ENCODE assay signal across 1 cellular context in the genomic region with DNA sequence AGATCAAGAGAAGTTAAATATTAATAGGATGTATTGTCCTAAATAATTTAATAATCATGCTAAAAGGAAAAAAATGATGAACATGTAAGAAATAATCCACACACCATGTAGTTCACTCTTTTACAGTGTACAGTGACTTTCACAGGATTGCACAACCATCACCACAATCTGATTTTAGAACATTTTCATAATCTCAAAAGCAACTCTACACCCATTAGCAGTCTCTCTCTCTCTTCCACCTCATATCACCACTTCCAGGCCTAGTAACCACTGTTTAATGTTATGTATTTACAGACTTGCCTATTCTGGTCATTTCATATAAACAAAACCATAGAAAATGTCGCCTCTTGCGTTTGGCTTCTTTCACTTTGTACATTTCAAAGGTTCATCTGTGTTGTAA.
TF ChIP-seq lines count a peak whose summit lies in the region.

No MANE protein-coding gene starts in this region.

TF ChIP-seq in GM12878, 131 proteins besides CTCF, POLR2A, EP300 and RAD21 (continued from another document):
- TF ChIP-seq YY1 (IDR thresholded peaks at IDR 0.05; ENCODE audit: low read depth, low read length) (no peak), RCOR1 (conservative IDR thresholded peaks at IDR 0.05; ENCODE audit: low read depth, low read length) (no peak), NFYA (IDR thresholded peaks at IDR 0.05; ENCODE audit: borderline replicate concordance, low read depth, low read length) (no peak), IKZF2 (IDR thresholded peaks at IDR 0.05) (no peak), TCF3 (IDR thresholded peaks at IDR 0.05; ENCODE audit: borderline replicate concordance, insufficient read depth, low read depth, low read length) (no peak), ESRRA (IDR thresholded peaks at IDR 0.05; ENCODE audit: low read length) (no peak), HDAC6 (IDR thresholded peaks at IDR 0.05; ENCODE audit: unreplicated experiment) (no peak)
- TF ChIP-seq, protein P1, sequence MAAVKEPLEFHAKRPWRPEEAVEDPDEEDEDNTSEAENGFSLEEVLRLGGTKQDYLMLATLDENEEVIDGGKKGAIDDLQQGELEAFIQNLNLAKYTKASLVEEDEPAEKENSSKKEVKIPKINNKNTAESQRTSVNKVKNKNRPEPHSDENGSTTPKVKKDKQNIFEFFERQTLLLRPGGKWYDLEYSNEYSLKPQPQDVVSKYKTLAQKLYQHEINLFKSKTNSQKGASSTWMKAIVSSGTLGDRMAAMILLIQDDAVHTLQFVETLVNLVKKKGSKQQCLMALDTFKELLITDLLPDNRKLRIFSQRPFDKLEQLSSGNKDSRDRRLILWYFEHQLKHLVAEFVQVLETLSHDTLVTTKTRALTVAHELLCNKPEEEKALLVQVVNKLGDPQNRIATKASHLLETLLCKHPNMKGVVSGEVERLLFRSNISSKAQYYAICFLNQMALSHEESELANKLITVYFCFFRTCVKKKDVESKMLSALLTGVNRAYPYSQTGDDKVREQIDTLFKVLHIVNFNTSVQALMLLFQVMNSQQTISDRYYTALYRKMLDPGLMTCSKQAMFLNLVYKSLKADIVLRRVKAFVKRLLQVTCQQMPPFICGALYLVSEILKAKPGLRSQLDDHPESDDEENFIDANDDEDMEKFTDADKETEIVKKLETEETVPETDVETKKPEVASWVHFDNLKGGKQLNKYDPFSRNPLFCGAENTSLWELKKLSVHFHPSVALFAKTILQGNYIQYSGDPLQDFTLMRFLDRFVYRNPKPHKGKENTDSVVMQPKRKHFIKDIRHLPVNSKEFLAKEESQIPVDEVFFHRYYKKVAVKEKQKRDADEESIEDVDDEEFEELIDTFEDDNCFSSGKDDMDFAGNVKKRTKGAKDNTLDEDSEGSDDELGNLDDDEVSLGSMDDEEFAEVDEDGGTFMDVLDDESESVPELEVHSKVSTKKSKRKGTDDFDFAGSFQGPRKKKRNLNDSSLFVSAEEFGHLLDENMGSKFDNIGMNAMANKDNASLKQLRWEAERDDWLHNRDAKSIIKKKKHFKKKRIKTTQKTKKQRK (IDR thresholded peaks at IDR 0.05; ENCODE audit: low read depth, low read length) = no peak
- TF ChIP-seq, protein P2, sequence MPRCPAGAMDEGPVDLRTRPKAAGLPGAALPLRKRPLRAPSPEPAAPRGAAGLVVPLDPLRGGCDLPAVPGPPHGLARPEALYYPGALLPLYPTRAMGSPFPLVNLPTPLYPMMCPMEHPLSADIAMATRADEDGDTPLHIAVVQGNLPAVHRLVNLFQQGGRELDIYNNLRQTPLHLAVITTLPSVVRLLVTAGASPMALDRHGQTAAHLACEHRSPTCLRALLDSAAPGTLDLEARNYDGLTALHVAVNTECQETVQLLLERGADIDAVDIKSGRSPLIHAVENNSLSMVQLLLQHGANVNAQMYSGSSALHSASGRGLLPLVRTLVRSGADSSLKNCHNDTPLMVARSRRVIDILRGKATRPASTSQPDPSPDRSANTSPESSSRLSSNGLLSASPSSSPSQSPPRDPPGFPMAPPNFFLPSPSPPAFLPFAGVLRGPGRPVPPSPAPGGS (IDR thresholded peaks at IDR 0.05; ENCODE audit: borderline replicate concordance, insufficient read depth, low read depth, low read length, poor library complexity, severe bottlenecking) = no peak
